2 cellular contexts compared by ENCODE assay signal in genomic region chr10:88826390-88826789, GRCh38.
TF ChIP-seq lines count a peak whose summit lies in the region.

No MANE protein-coding gene starts in this region.

TF ChIP-seq in WTC11, 78 proteins besides CTCF, POLR2A, EP300 and RAD21:
- TF ChIP-seq ATF1 (CRISPR knock-in tag; IDR thresholded peaks at IDR 0.05) (no peak), MAX (CRISPR knock-in tag; IDR thresholded peaks at IDR 0.05) (no peak), ZNF317 (CRISPR knock-in tag; IDR thresholded peaks at IDR 0.05; ENCODE audit: borderline replicate concordance, low read depth) (no peak), FOXK1 (CRISPR knock-in tag; IDR thresholded peaks at IDR 0.05) (no peak), ERG (CRISPR knock-in tag; IDR thresholded peaks at IDR 0.05) (no peak), ESRRA (CRISPR knock-in tag; IDR thresholded peaks at IDR 0.05; ENCODE audit: borderline replicate concordance) (no peak), GTF2I (CRISPR knock-in tag; conservative IDR thresholded peaks at IDR 0.05) (no peak), FOXJ3 (CRISPR knock-in tag; IDR thresholded peaks at IDR 0.05; ENCODE audit: borderline replicate concordance) (no peak), NR2C2 (CRISPR knock-in tag; IDR thresholded peaks at IDR 0.05) (no peak), IRF2 (CRISPR knock-in tag; IDR thresholded peaks at IDR 0.05; ENCODE audit: borderline replicate concordance, low read depth) (no peak), NR3C1 (CRISPR knock-in tag; conservative IDR thresholded peaks at IDR 0.05; ENCODE audit: low read depth) (no peak), TP53 (CRISPR knock-in tag; IDR thresholded peaks at IDR 0.05) (no peak)
- TF ChIP-seq, protein P1, sequence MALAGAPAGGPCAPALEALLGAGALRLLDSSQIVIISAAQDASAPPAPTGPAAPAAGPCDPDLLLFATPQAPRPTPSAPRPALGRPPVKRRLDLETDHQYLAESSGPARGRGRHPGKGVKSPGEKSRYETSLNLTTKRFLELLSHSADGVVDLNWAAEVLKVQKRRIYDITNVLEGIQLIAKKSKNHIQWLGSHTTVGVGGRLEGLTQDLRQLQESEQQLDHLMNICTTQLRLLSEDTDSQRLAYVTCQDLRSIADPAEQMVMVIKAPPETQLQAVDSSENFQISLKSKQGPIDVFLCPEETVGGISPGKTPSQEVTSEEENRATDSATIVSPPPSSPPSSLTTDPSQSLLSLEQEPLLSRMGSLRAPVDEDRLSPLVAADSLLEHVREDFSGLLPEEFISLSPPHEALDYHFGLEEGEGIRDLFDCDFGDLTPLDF (CRISPR knock-in tag; IDR thresholded peaks at IDR 0.05): no peak
- TF ChIP-seq, protein P2, sequence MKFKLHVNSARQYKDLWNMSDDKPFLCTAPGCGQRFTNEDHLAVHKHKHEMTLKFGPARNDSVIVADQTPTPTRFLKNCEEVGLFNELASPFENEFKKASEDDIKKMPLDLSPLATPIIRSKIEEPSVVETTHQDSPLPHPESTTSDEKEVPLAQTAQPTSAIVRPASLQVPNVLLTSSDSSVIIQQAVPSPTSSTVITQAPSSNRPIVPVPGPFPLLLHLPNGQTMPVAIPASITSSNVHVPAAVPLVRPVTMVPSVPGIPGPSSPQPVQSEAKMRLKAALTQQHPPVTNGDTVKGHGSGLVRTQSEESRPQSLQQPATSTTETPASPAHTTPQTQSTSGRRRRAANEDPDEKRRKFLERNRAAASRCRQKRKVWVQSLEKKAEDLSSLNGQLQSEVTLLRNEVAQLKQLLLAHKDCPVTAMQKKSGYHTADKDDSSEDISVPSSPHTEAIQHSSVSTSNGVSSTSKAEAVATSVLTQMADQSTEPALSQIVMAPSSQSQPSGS (CRISPR knock-in tag; IDR thresholded peaks at IDR 0.05; ENCODE audit: borderline replicate concordance, low read depth): no peak
- TF ChIP-seq, protein P3, sequence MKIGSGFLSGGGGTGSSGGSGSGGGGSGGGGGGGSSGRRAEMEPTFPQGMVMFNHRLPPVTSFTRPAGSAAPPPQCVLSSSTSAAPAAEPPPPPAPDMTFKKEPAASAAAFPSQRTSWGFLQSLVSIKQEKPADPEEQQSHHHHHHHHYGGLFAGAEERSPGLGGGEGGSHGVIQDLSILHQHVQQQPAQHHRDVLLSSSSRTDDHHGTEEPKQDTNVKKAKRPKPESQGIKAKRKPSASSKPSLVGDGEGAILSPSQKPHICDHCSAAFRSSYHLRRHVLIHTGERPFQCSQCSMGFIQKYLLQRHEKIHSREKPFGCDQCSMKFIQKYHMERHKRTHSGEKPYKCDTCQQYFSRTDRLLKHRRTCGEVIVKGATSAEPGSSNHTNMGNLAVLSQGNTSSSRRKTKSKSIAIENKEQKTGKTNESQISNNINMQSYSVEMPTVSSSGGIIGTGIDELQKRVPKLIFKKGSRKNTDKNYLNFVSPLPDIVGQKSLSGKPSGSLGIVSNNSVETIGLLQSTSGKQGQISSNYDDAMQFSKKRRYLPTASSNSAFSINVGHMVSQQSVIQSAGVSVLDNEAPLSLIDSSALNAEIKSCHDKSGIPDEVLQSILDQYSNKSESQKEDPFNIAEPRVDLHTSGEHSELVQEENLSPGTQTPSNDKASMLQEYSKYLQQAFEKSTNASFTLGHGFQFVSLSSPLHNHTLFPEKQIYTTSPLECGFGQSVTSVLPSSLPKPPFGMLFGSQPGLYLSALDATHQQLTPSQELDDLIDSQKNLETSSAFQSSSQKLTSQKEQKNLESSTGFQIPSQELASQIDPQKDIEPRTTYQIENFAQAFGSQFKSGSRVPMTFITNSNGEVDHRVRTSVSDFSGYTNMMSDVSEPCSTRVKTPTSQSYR (CRISPR knock-in tag; IDR thresholded peaks at IDR 0.05): no peak

TF ChIP-seq in H1, 55 proteins besides CTCF, POLR2A, EP300 and RAD21:
- no peak for TF ChIP-seq MAX (IDR thresholded peaks at IDR 0.05)
- TF ChIP-seq ASH2L (IDR thresholded peaks at IDR 0.05; ENCODE audit: low read length): no peak
- no peak for TF ChIP-seq CBX5 (IDR thresholded peaks at IDR 0.05; ENCODE audit: low read depth, low read length)
- TF ChIP-seq CHD2 (IDR thresholded peaks at IDR 0.05; ENCODE audit: low read length): no peak
- no peak for TF ChIP-seq EZH2 (IDR thresholded peaks at IDR 0.05; ENCODE audit: low read depth, low read length, severe bottlenecking)
- TF ChIP-seq, protein P2 (IDR thresholded peaks at IDR 0.05; ENCODE audit: low read length): no peak
- TF ChIP-seq KDM1A (IDR thresholded peaks at IDR 0.05; ENCODE audit: borderline replicate concordance, low read length): no peak
- no peak for TF ChIP-seq CEBPB (IDR thresholded peaks at IDR 0.05; ENCODE audit: low read depth, low read length)
- TF ChIP-seq SP4 (IDR thresholded peaks at IDR 0.05; ENCODE audit: low read length): no peak
- no peak for TF ChIP-seq CTBP2 (IDR thresholded peaks at IDR 0.05; ENCODE audit: borderline replicate concordance, insufficient read depth, insufficient read length, low read length)
- no peak for TF ChIP-seq KDM4A (IDR thresholded peaks at IDR 0.05; ENCODE audit: low read depth, low read length, severe bottlenecking)
- no peak for TF ChIP-seq SP1 (IDR thresholded peaks at IDR 0.05; ENCODE audit: low read depth, low read length)
- TF ChIP-seq GABPA (IDR thresholded peaks at IDR 0.05; ENCODE audit: borderline replicate concordance, insufficient read depth, low read length): no peak
- TF ChIP-seq NRF1 (IDR thresholded peaks at IDR 0.05; ENCODE audit: low read depth, low read length): no peak
- TF ChIP-seq, protein P4, sequence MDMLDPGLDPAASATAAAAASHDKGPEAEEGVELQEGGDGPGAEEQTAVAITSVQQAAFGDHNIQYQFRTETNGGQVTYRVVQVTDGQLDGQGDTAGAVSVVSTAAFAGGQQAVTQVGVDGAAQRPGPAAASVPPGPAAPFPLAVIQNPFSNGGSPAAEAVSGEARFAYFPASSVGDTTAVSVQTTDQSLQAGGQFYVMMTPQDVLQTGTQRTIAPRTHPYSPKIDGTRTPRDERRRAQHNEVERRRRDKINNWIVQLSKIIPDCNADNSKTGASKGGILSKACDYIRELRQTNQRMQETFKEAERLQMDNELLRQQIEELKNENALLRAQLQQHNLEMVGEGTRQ (IDR thresholded peaks at IDR 0.05; ENCODE audit: low read length): no peak
- TF ChIP-seq YY1 (IDR thresholded peaks at IDR 0.05; ENCODE audit: low read depth, low read length): no peak
- no peak for TF ChIP-seq PHF8 (conservative IDR thresholded peaks at IDR 0.05; ENCODE audit: low read depth, low read length)
